In genomic region chr17:80877095-80877828, GRCh38 we compare ENCODE assay signal across 10 cellular contexts.
DNase-seq lines count a peak whose midpoint lies in the region; ATAC-seq and TF ChIP-seq lines count a peak whose summit lies in the region.
"Had no signal": no experiment of that assay in that cellular context is flagged by ENCODE, and none has a peak within 500 bp of the region (broad histone marks: within the 10 kb centered on the region; RNA-seq: fewer than 3 reads in every experiment).

No MANE protein-coding gene starts in this region.

- 47 to 71% (median 57%) methylated on average over 23 of the region's 23 CpGs for WGBS in spleen, 5 donors
- WGBS in GM23248 (ENCODE audit: low coverage in 1 of 2, low lambda C conversion rate in 2 of 2, missing lambda C conversion rate in 2 of 2), 2 experiments, result 89 to 94% methylated on average over 21 to 23 of the region's 23 CpGs

- no peaks in the 10 kb centered on the region for H3K9me3 ChIP-seq in spleen
- H3K9me3 ChIP-seq in GM23248 (ENCODE audit: low read depth), result no peaks in the 10 kb centered on the region
- H3K9me3 ChIP-seq: A549 had no signal

- TF ChIP-seq POLR2A in spleen (IDR thresholded peaks at IDR 0.05), result no peak

- no peaks in the 10 kb centered on the region for H3F3A ChIP-seq in GM23248 (ENCODE audit: insufficient read depth)

- H3K27ac ChIP-seq in spleen, result peak overlapping the region in 5 of 8 donors; percentile 24 to 67 (median 57)
- no peak overlapping the region for H3K27ac ChIP-seq in GM23248
- H3K27ac ChIP-seq: A549, SK-N-MC had no signal

- H3K79me2 ChIP-seq in GM23248 (ENCODE audit: insufficient read depth), result no peaks in the 10 kb centered on the region

- in situ Hi-C loops in GM23248 (cut with MboI), result no loop called here

- H3K4me2 ChIP-seq in GM23248 (ENCODE audit: unreplicated experiment), result no peak overlapping the region
- H3K4me2 ChIP-seq: A549 had no signal

- H3K4me1 ChIP-seq in spleen, result peaks cover 14 to 63% (median 28%) of the 10 kb centered on the region in 6 donors
- peaks cover 9% of the 10 kb centered on the region for H3K4me1 ChIP-seq in GM23248 (ENCODE audit: insufficient read depth)

- peak; percentile 54 to 63 for DNase-seq in activated CD4-positive, alpha-beta T cell treated with anti-CD3 and anti-CD28 coated beads for 24 hours (ENCODE audit: low read depth in 2 of 2)
- no peak for DNase-seq in activated CD4-positive, alpha-beta T cell treated with anti-CD3 and anti-CD28 coated beads, Interleukin-2, amount 50 U/mL, for 1 hour
- DNase-seq in activated CD8-positive, alpha-beta memory T cell treated with anti-CD3 and anti-CD28 coated beads for 48 hours (ENCODE audit: low read depth in 2 of 3, low spot score in 2 of 3), result peak in 2 of 3 experiments; percentile 54 to 64
- peak; percentile 73 for DNase-seq in spleen
- DNase-seq in DMS53 (lab: John Stamatoyannopoulos, UW), result no peak
- DNase-seq in GM23248, result no peak
- DNase-seq in NCI-H1105 (lab: John Stamatoyannopoulos, UW), result no peak

- H4K20me1 ChIP-seq in GM23248 (ENCODE audit: insufficient read depth), result no peaks in the 10 kb centered on the region

- H2AFZ ChIP-seq in GM23248, result no peak overlapping the region

- peak; percentile 88 for ATAC-seq in HG03108 (IDR thresholded peaks at IDR 0.05; ENCODE audit: unreplicated experiment)
- ATAC-seq: A549 had no signal

- H3K4me3 ChIP-seq in spleen, result peak overlapping the region in 3 of 8 donors; percentile 1 to 27 (median 10)
- no peak overlapping the region for H3K4me3 ChIP-seq in GM23248
- H3K4me3 ChIP-seq: A549, SK-N-MC had no signal

- peaks cover 0 to 47% (median 9%) of the 10 kb centered on the region in 6 donors for H3K36me3 ChIP-seq in spleen
- H3K36me3 ChIP-seq in GM23248 (ENCODE audit: low read depth), result no peaks in the 10 kb centered on the region

- intact Hi-C loops in spleen (cut with DNase I; ENCODE audit: low total_unique reads), result no loop called here

- no peak for TF ChIP-seq CTCF in spleen (IDR thresholded peaks at IDR 0.05 in 8 of 11, conservative IDR thresholded peaks at IDR 0.05 in 3 of 11)

- H3K9ac ChIP-seq in GM23248, result no peak overlapping the region

- H3K27me3 ChIP-seq in spleen (replicated peaks in 1 of 7) (no peaks in the 10 kb centered on the region), GM23248 (replicated peaks; ENCODE audit: insufficient read depth) (no peaks in the 10 kb centered on the region)

- no peaks in the 10 kb centered on the region for H3K9me2 ChIP-seq in GM23248 (ENCODE audit: insufficient read depth)

Comparison
In these comparisons a context has a peak if more than half of its experiments do, and no peak if none do; other contexts are left out.
1. DNase-seq: peak in activated CD4-positive, alpha-beta T cell treated with anti-CD3 and anti-CD28 coated beads for 24 hours (2 of 2), activated CD8-positive, alpha-beta memory T cell treated with anti-CD3 and anti-CD28 coated beads for 48 hours (2 of 3) and spleen (single experiment); none in activated CD4-positive, alpha-beta T cell treated with anti-CD3 and anti-CD28 coated beads, Interleukin-2, amount 50 U/mL, for 1 hour (single experiment), DMS53 (single experiment), GM23248 (single experiment) and NCI-H1105 (single experiment).